ENCODE assay signal across 8 cellular contexts in genomic region chr3:44509393-44509921, GRCh38. TPM values are rescaled to one million over a fixed set of nuclear protein-coding genes. Genes with fewer than 3 reads are reported as not detected.
DNase-seq lines count a peak whose midpoint lies in the region; ATAC-seq and TF ChIP-seq lines count a peak whose summit lies in the region.

No MANE protein-coding gene starts in this region.

- no peak for TF ChIP-seq RAD21 in HCT116 (IDR thresholded peaks at IDR 0.05; ENCODE audit: low read depth)

- H3K9ac ChIP-seq in HCT116 (ENCODE audit: low read length) (peak overlapping the region; percentile 78), skeletal muscle tissue (ENCODE audit: low read depth in 1 of 3, low read length in 3 of 3) (peak overlapping the region; percentile 78 to 90 (median 84))

- no peaks in the 10 kb centered on the region for H4K20me1 ChIP-seq in HCT116 (ENCODE audit: insufficient read depth)

- 0 out of 2 replicates have a peak, but pooled peaks cover 3% of the 10 kb centered on the region for H3K9me2 ChIP-seq in HCT116 (ENCODE audit: insufficient read depth)

- no peak for TF ChIP-seq POLR2A in HCT116 (IDR thresholded peaks at IDR 0.05; ENCODE audit: borderline replicate concordance, extremely low read depth, insufficient read depth, insufficient read length)

- H3K27ac Mint-ChIP-seq in activated CD8-positive, alpha-beta T cell treated with anti-CD3 and anti-CD28 coated beads for 36 hours = peak overlapping the region; percentile 81

- H3K27me3 Mint-ChIP-seq in activated CD8-positive, alpha-beta T cell treated with anti-CD3 and anti-CD28 coated beads for 36 hours = no peaks in the 10 kb centered on the region

- ATAC-seq in HCT116 (no peak), HG02759 (IDR thresholded peaks at IDR 0.05; ENCODE audit: unreplicated experiment) (no peak)
- peak; percentile 9 for ATAC-seq in activated CD8-positive, alpha-beta T cell treated with anti-CD3 and anti-CD28 coated beads for 36 hours

- no peak overlapping the region for H2AFZ ChIP-seq in HCT116 (ENCODE audit: low read depth, low read length, poor library complexity, severe bottlenecking)

- H3K9me3 Mint-ChIP-seq in activated CD8-positive, alpha-beta T cell treated with anti-CD3 and anti-CD28 coated beads for 36 hours = peaks cover 4% of the 10 kb centered on the region

- peaks cover 31% of the 10 kb centered on the region for H3K4me1 Mint-ChIP-seq in activated CD8-positive, alpha-beta T cell treated with anti-CD3 and anti-CD28 coated beads for 36 hours (ENCODE audit: low read depth)

- RAD21 ChIA-PET in HCT116 (lab: Charles Lee; ENCODE audit: low non-redundant PET in 1 of 2, low total read pairs in 2 of 2, uncharacterized antibody in 2 of 2, unreplicated experiment in 2 of 2) = no interaction called here

- H3K27me3 ChIP-seq in HCT116 (ENCODE audit: insufficient read depth, low read length) (no peaks in the 10 kb centered on the region), right atrium auricular region (no peaks in the 10 kb centered on the region), skeletal muscle tissue (ENCODE audit: control insufficient read depth in 3 of 3, insufficient read depth in 3 of 3, low read length in 3 of 3) (no peaks in the 10 kb centered on the region)

- H3K36me3 ChIP-seq in HCT116 (ENCODE audit: control insufficient read depth in 1 of 2, insufficient read depth in 2 of 2, low read length in 2 of 2) = peaks cover 0 to 6% of the 10 kb centered on the region in 2 experiments; a peak in 2 of 4 replicates
- H3K36me3 ChIP-seq in right atrium auricular region = no peaks in the 10 kb centered on the region
- no peaks in the 10 kb centered on the region for H3K36me3 ChIP-seq in skeletal muscle tissue (ENCODE audit: control insufficient read depth in 3 of 3, insufficient read depth in 3 of 3, low read length in 3 of 3)

- H3K79me2 ChIP-seq in HCT116 (ENCODE audit: insufficient read depth, low read length) = peaks cover 55% of the 10 kb centered on the region

- peaks cover 23% of the 10 kb centered on the region for H3K36me3 Mint-ChIP-seq in activated CD8-positive, alpha-beta T cell treated with anti-CD3 and anti-CD28 coated beads for 36 hours (ENCODE audit: low read depth)

- CTCF ChIA-PET in HCT116 (lab: Charles Lee) = no interaction called here
- CTCF ChIA-PET in activated CD8-positive, alpha-beta T cell treated with anti-CD3 and anti-CD28 coated beads for 36 hours (lab: Charles Lee) = no interaction called here

- intact Hi-C loops in HCT116 (cut with micrococcal nuclease) = no loop called here
- intact Hi-C loops in activated CD8-positive, alpha-beta T cell treated with anti-CD3 and anti-CD28 coated beads for 36 hours (cut with micrococcal nuclease) = no loop called here

- DNase-seq in HCT116 (ENCODE audit: low read depth, low spot score) = no peak
- no peak for DNase-seq in activated CD8-positive, alpha-beta T cell treated with anti-CD3 and anti-CD28 coated beads for 36 hours
- no peak for DNase-seq in right atrium auricular region (ENCODE audit: low spot score)
- no peak for DNase-seq in GM03348 (ENCODE audit: low spot score)
- no peak for DNase-seq in NAMALWA (ENCODE audit: low spot score)

- H3K9me3 ChIP-seq in HCT116 (ENCODE audit: control insufficient read depth in 1 of 2, insufficient read depth in 1 of 2, low read depth in 1 of 2, low read length in 2 of 2) (no peaks in the 10 kb centered on the region), right atrium auricular region (no peaks in the 10 kb centered on the region), skeletal muscle tissue (ENCODE audit: control insufficient read depth in 3 of 3, low read length in 3 of 3) (no peaks in the 10 kb centered on the region)

- H3K27ac ChIP-seq in C4-2B (peak overlapping the region; percentile 40; the same call in 1 of the 2 replicates), HCT116 (ENCODE audit: low read depth, low read length) (peak overlapping the region; percentile 58; the same call in 1 of the 2 replicates), right atrium auricular region (peak overlapping the region in 1 of 2 donors; percentile 92), skeletal muscle tissue (ENCODE audit: low read depth, low read length) (no peak overlapping the region)

- POLR2A ChIA-PET in HCT116 (lab: Charles Lee) = no interaction called here
- POLR2A ChIA-PET in activated CD8-positive, alpha-beta T cell treated with anti-CD3 and anti-CD28 coated beads for 36 hours (lab: Charles Lee) = no interaction called here

- H3K4me3 ChIP-seq in HCT116 (replicated peaks in 1 of 2; ENCODE audit: low read depth in 1 of 2, low read length in 2 of 2) (peak overlapping the region; percentile 68 to 74), right atrium auricular region (peak overlapping the region; percentile 67 to 78), skeletal muscle tissue (ENCODE audit: low read length in 3 of 3) (peak overlapping the region; percentile 70 to 88 (median 86))

- BruUV-seq in HCT116 (replicated peaks; lab: Mats Ljungman, UMichigan) = no TSS peak

- H3K4me2 ChIP-seq in HCT116 (ENCODE audit: low read length) = peak overlapping the region; percentile 65

- H3K4me3 Mint-ChIP-seq in activated CD8-positive, alpha-beta T cell treated with anti-CD3 and anti-CD28 coated beads for 36 hours = peak overlapping the region; percentile 86

- H3K4me1 ChIP-seq in HCT116 (ENCODE audit: control insufficient read depth in 1 of 2, insufficient read depth in 2 of 2, low read length in 2 of 2) (peaks cover 6 to 17% of the 10 kb centered on the region in 2 experiments; a peak in 3 of 4 replicates), right atrium auricular region (peaks cover 0 to 16% of the 10 kb centered on the region in 2 donors), skeletal muscle tissue (ENCODE audit: control insufficient read depth in 3 of 3, insufficient read depth in 3 of 3, low read length in 3 of 3) (peaks cover 13 to 16% (median 13%) of the 10 kb centered on the region in 3 donors)

- TF ChIP-seq CTCF in C4-2B (conservative IDR thresholded peaks at IDR 0.05) (no peak), HCT116 (IDR thresholded peaks at IDR 0.05 in 2 of 3, conservative IDR thresholded peaks at IDR 0.05 in 1 of 3; ENCODE audit: borderline replicate concordance in 1 of 3, insufficient read depth in 1 of 3, low read depth in 2 of 3, low read length in 2 of 3) (no peak), right atrium auricular region (IDR thresholded peaks at IDR 0.05) (no peak)
- no peak for TF ChIP-seq CTCF in activated CD8-positive, alpha-beta T cell treated with anti-CD3 and anti-CD28 coated beads for 36 hours (IDR thresholded peaks at IDR 0.05)

TF ChIP-seq in HCT116, 20 proteins besides CTCF, POLR2A, EP300 and RAD21 (continues in another document):
- TF ChIP-seq YY1 (IDR thresholded peaks at IDR 0.05; ENCODE audit: extremely low read depth, insufficient replicate concordance, low read depth, low read length) (no peak), EZH2phosphoT487 (IDR thresholded peaks at IDR 0.05; ENCODE audit: borderline replicate concordance) (no peak), MAX (IDR thresholded peaks at IDR 0.05) (0 out of 2 replicates have a peak, but pooled peaks have one; percentile 21), POLR2AphosphoS5 (IDR thresholded peaks at IDR 0.05; ENCODE audit: low read depth, low read length) (no peak), ZNF274 (IDR thresholded peaks at IDR 0.05; ENCODE audit: low read depth, low read length) (no peak), REST (IDR thresholded peaks at IDR 0.05; ENCODE audit: low read depth) (no peak), EGR1 (IDR thresholded peaks at IDR 0.05; ENCODE audit: low read depth) (no peak)

RNA-seq across cellular contexts. Expression of gene ZNF445, which starts 32.0 kb away (rescaled TPM):
- 19.9 TPM for total RNA-seq in HCT116 (2021; ENCODE audit: unreplicated experiment)
- polyA plus RNA-seq in HCT116 (2012) = 3.7 and 4.7 TPM in 2 replicates
- total RNA-seq in activated CD8-positive, alpha-beta T cell treated with anti-CD3 and anti-CD28 coated beads for 36 hours = 10 to 100 TPM; 16.3 to 18.4 TPM
- 1 to 10 TPM; 5.1 to 5.9 TPM for total RNA-seq in right atrium auricular region
- total RNA-seq in skeletal muscle tissue = 12.0 TPM

RNA-seq across cellular contexts. Expression of gene ZKSCAN7, which starts 45.5 kb away (rescaled TPM):
- total RNA-seq in HCT116 (2021; ENCODE audit: unreplicated experiment) = not detected
- 0.09 and 0.27 TPM in 2 replicates for polyA plus RNA-seq in HCT116 (2012)
- total RNA-seq in activated CD8-positive, alpha-beta T cell treated with anti-CD3 and anti-CD28 coated beads for 36 hours = 1 to 10 TPM; 4.0 to 4.7 TPM
- total RNA-seq in right atrium auricular region = 1 to 10 TPM; 2.1 to 3.4 TPM
- total RNA-seq in skeletal muscle tissue = 15.7 TPM
